ENCODE assay signal across 1 cellular context in genomic region chr20:17939622-17940446, GRCh38.
TF ChIP-seq lines count a peak whose summit lies in the region.

No MANE protein-coding gene starts in this region.

TF ChIP-seq in HepG2, 621 proteins besides CTCF, POLR2A, EP300 and RAD21 (continues in another document):
- TF ChIP-seq BRD4 (CRISPR knock-in tag; IDR thresholded peaks at IDR 0.05) (no peak; the same call in 1 of the 2 replicates), PHF5A (CRISPR knock-in tag; IDR thresholded peaks at IDR 0.05; ENCODE audit: low read depth, unreplicated experiment) (peak; percentile 22), ESRRA (CRISPR knock-in tag; IDR thresholded peaks at IDR 0.05; ENCODE audit: low read depth) (no peak), ZNF251 (CRISPR knock-in tag; IDR thresholded peaks at IDR 0.05) (no peak), NFAT5 (CRISPR knock-in tag; IDR thresholded peaks at IDR 0.05) (no peak), PLSCR1 (CRISPR knock-in tag; IDR thresholded peaks at IDR 0.05; ENCODE audit: borderline replicate concordance) (0 out of 2 replicates have a peak, but pooled peaks have one; percentile 71), SOX6 (IDR thresholded peaks at IDR 0.05) (no peak), SOX6 (CRISPR knock-in tag; IDR thresholded peaks at IDR 0.05) (no peak; the same call in none of the 2 replicates), ZNF652 (CRISPR knock-in tag; IDR thresholded peaks at IDR 0.05; ENCODE audit: borderline replicate concordance, low read depth) (no peak), NFRKB (IDR thresholded peaks at IDR 0.05) (no peak), ZNF530 (CRISPR knock-in tag; IDR thresholded peaks at IDR 0.05; ENCODE audit: low read depth) (no peak), KLF13 (CRISPR knock-in tag; IDR thresholded peaks at IDR 0.05) (no peak), NCOA2 (CRISPR knock-in tag; IDR thresholded peaks at IDR 0.05) (0 out of 2 replicates have a peak, but pooled peaks have one; percentile 23), ZNF430 (CRISPR knock-in tag; IDR thresholded peaks at IDR 0.05) (0 out of 2 replicates have a peak, but pooled peaks have one; percentile 13), RORA (CRISPR knock-in tag; IDR thresholded peaks at IDR 0.05) (no peak), ZNF317 (CRISPR knock-in tag; IDR thresholded peaks at IDR 0.05) (no peak), HMGXB4 (CRISPR knock-in tag; IDR thresholded peaks at IDR 0.05; ENCODE audit: borderline replicate concordance in 1 of 2, low read depth in 1 of 2) (no peak), SAFB2 (CRISPR knock-in tag; IDR thresholded peaks at IDR 0.05; ENCODE audit: borderline replicate concordance, low read depth) (no peak), HOXD1 (CRISPR knock-in tag; IDR thresholded peaks at IDR 0.05) (no peak), CBX5 (CRISPR knock-in tag; IDR thresholded peaks at IDR 0.05; ENCODE audit: borderline replicate concordance) (no peak; the same call in 1 of the 2 replicates), TIGD3 (CRISPR knock-in tag; IDR thresholded peaks at IDR 0.05; ENCODE audit: borderline replicate concordance) (no peak), SOX5 (CRISPR knock-in tag; IDR thresholded peaks at IDR 0.05; ENCODE audit: borderline replicate concordance) (no peak), ZNF713 (CRISPR knock-in tag; IDR thresholded peaks at IDR 0.05) (no peak), ZNF572 (CRISPR knock-in tag; IDR thresholded peaks at IDR 0.05) (no peak), MTF2 (CRISPR knock-in tag; IDR thresholded peaks at IDR 0.05; ENCODE audit: borderline replicate concordance) (no peak), ZBTB1 (CRISPR knock-in tag; IDR thresholded peaks at IDR 0.05; ENCODE audit: borderline replicate concordance) (no peak), DMAP1 (CRISPR knock-in tag; IDR thresholded peaks at IDR 0.05) (no peak), ZNF557 (CRISPR knock-in tag; IDR thresholded peaks at IDR 0.05) (no peak), MYC (CRISPR knock-in tag; IDR thresholded peaks at IDR 0.05; ENCODE audit: borderline replicate concordance) (peak; percentile 29), TFDP1 (CRISPR knock-in tag; IDR thresholded peaks at IDR 0.05; ENCODE audit: borderline replicate concordance) (0 out of 2 replicates have a peak, but pooled peaks have one; percentile 9), ZMAT5 (CRISPR knock-in tag; IDR thresholded peaks at IDR 0.05; ENCODE audit: borderline replicate concordance, low read depth) (no peak), ZNF569 (CRISPR knock-in tag; IDR thresholded peaks at IDR 0.05; ENCODE audit: borderline replicate concordance) (no peak)
- TF ChIP-seq, protein P1, sequence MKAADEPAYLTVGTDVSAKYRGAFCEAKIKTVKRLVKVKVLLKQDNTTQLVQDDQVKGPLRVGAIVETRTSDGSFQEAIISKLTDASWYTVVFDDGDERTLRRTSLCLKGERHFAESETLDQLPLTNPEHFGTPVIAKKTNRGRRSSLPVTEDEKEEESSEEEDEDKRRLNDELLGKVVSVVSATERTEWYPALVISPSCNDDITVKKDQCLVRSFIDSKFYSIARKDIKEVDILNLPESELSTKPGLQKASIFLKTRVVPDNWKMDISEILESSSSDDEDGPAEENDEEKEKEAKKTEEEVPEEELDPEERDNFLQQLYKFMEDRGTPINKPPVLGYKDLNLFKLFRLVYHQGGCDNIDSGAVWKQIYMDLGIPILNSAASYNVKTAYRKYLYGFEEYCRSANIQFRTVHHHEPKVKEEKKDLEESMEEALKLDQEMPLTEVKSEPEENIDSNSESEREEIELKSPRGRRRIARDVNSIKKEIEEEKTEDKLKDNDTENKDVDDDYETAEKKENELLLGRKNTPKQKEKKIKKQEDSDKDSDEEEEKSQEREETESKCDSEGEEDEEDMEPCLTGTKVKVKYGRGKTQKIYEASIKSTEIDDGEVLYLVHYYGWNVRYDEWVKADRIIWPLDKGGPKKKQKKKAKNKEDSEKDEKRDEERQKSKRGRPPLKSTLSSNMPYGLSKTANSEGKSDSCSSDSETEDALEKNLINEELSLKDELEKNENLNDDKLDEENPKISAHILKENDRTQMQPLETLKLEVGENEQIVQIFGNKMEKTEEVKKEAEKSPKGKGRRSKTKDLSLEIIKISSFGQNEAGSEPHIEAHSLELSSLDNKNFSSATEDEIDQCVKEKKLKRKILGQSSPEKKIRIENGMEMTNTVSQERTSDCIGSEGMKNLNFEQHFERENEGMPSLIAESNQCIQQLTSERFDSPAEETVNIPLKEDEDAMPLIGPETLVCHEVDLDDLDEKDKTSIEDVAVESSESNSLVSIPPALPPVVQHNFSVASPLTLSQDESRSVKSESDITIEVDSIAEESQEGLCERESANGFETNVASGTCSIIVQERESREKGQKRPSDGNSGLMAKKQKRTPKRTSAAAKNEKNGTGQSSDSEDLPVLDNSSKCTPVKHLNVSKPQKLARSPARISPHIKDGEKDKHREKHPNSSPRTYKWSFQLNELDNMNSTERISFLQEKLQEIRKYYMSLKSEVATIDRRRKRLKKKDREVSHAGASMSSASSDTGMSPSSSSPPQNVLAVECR (CRISPR knock-in tag; IDR thresholded peaks at IDR 0.05; ENCODE audit: borderline replicate concordance): no peak
- TF ChIP-seq, protein P2, sequence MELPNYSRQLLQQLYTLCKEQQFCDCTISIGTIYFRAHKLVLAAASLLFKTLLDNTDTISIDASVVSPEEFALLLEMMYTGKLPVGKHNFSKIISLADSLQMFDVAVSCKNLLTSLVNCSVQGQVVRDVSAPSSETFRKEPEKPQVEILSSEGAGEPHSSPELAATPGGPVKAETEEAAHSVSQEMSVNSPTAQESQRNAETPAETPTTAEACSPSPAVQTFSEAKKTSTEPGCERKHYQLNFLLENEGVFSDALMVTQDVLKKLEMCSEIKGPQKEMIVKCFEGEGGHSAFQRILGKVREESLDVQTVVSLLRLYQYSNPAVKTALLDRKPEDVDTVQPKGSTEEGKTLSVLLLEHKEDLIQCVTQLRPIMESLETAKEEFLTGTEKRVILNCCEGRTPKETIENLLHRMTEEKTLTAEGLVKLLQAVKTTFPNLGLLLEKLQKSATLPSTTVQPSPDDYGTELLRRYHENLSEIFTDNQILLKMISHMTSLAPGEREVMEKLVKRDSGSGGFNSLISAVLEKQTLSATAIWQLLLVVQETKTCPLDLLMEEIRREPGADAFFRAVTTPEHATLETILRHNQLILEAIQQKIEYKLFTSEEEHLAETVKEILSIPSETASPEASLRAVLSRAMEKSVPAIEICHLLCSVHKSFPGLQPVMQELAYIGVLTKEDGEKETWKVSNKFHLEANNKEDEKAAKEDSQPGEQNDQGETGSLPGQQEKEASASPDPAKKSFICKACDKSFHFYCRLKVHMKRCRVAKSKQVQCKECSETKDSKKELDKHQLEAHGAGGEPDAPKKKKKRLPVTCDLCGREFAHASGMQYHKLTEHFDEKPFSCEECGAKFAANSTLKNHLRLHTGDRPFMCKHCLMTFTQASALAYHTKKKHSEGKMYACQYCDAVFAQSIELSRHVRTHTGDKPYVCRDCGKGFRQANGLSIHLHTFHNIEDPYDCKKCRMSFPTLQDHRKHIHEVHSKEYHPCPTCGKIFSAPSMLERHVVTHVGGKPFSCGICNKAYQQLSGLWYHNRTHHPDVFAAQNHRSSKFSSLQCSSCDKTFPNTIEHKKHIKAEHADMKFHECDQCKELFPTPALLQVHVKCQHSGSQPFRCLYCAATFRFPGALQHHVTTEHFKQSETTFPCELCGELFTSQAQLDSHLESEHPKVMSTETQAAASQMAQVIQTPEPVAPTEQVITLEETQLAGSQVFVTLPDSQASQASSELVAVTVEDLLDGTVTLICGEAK (IDR thresholded peaks at IDR 0.05): no peak
- TF ChIP-seq, protein P2 (CRISPR knock-in tag; IDR thresholded peaks at IDR 0.05): peak; percentile 63
